Comparison of ENCODE assay signal across 1 cellular context in genomic region chr2:210199186-210199765, GRCh38.
TF ChIP-seq lines count a peak whose summit lies in the region.

No MANE protein-coding gene starts in this region.

TF ChIP-seq in H1, 55 proteins besides CTCF, POLR2A, EP300 and RAD21 (continued from another document):
- TF ChIP-seq CHD7 (IDR thresholded peaks at IDR 0.05; ENCODE audit: insufficient replicate concordance, low read length) (no peak), E2F6 (IDR thresholded peaks at IDR 0.05) (no peak), SP2 (IDR thresholded peaks at IDR 0.05; ENCODE audit: low read length) (no peak), POU5F1 (IDR thresholded peaks at IDR 0.05; ENCODE audit: low read depth, low read length) (no peak), RBBP5 (IDR thresholded peaks at IDR 0.05; ENCODE audit: borderline replicate concordance, low read depth, low read length) (no peak), TAF7 (optimal IDR thresholded peaks at IDR 0.05; ENCODE audit: borderline replicate concordance, low read depth, low read length) (no peak), USF2 (IDR thresholded peaks at IDR 0.05; ENCODE audit: low read length) (no peak)
